Comparison of ENCODE assay signal across 7 cellular contexts in the genomic region with DNA sequence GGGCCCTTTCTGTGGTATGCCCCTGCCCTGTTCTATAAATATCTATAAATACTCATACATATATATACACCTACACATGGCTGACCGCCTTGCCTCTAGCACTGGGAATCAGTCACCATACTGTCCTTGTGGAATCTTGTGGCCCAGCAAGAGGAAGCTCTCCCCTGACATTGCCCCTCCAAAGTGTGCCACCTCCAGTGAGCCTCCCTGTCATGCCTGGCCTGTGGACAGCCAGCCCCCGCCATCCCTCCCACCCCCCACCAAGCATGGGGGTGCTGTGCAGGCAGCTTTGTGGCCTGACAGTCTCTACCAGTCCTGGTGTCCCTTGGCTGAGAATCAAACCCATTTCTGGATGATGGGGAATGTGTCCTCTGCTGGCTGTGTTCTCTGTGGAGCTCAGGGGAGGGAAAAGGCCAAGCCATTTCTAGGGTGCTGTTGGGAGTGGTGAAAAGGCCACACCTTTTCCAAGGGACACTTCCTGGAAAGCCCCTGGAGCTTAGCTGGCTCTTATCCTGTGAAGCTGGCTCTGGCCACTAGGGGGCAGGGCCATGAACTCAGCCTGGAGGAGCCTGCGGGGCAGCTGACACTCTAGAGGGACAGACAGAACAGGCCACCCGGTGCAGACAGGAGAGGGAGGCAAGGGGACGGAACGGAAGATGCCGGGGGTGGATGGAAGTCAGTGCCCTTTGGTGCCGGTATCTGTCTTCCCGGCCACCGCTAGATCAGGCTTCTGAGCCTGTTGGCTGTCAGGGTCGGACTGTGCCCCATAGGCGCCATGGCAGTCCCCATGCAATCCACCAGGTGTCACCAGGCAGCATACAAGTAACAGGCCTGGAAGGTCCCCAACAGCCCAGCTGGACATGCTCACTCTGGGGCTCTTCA.
DNase-seq lines count a peak whose midpoint lies in the region; ATAC-seq and TF ChIP-seq lines count a peak whose summit lies in the region.
"Not testable (repeated sequence)": the region's sequence is repeated elsewhere in the genome, so short reads cannot be mapped to it uniquely, and the experiment has no call there.

No MANE protein-coding gene starts in this region.

- peak; percentile 91 for TF ChIP-seq CTCF in GM13976 (IDR thresholded peaks at IDR 0.05; ENCODE audit: borderline replicate concordance, control extremely low read depth, extremely low read depth, insufficient read depth, missing control alignments)
- TF ChIP-seq CTCF in lower leg skin (IDR thresholded peaks at IDR 0.05), result not testable (repeated sequence)

- peak; percentile 87 for ATAC-seq in activated T-helper 17 cell treated with anti-CD3 and anti-CD28 coated beads, Interleukin-2, amount 50 U/mL, for 72 hours (replicated peaks)

- DNase-seq in GM13976 (ENCODE audit: low spot score) (peak; percentile 75), NCI-H1092 treated with DMSO at 0.1 percent for 48 hours (lab: John Stamatoyannopoulos, UW) (peak; percentile 44), SKM-1 (lab: John Stamatoyannopoulos, UW; ENCODE audit: unreplicated experiment) (peak; percentile 64), epithelial cell of prostate (ENCODE audit: low read depth, low spot score) (peak; percentile 14), lower leg skin (ENCODE audit: low spot score in 2 of 2) (peak; percentile 53 to 92)
- DNase-seq in stimulated activated CD4-positive, alpha-beta T cell treated with anti-CD3 and anti-CD28 coated beads, Interleukin-12 subunit alpha, Interleukin-12 subunit beta, amount 100 ng/mL, for 24 hours (ENCODE audit: low read depth in 2 of 2), result peak; percentile 47 to 74

- in situ Hi-C loops in GM13976 (cut with MboI; ENCODE audit: low sequenced_read_pairs, unreplicated experiment), result not testable (repeated sequence)

- H3K27me3 Mint-ChIP-seq in activated T-helper 17 cell treated with anti-CD3 and anti-CD28 coated beads, Interleukin-2, amount 50 U/mL, for 72 hours, result not testable (repeated sequence)

- WGBS in lower leg skin, 2 donors, result 47 to 50% methylated on average over 12 of the region's 12 CpGs

- H3K36me3 Mint-ChIP-seq in activated T-helper 17 cell treated with anti-CD3 and anti-CD28 coated beads, Interleukin-2, amount 50 U/mL, for 72 hours (ENCODE audit: low read depth), result not testable (repeated sequence)

- H3K27ac Mint-ChIP-seq in activated T-helper 17 cell treated with anti-CD3 and anti-CD28 coated beads, Interleukin-2, amount 50 U/mL, for 72 hours, result peak overlapping the region; percentile 46

- peak overlapping the region; percentile 59 for H3K4me3 Mint-ChIP-seq in activated T-helper 17 cell treated with anti-CD3 and anti-CD28 coated beads, Interleukin-2, amount 50 U/mL, for 72 hours

- intact Hi-C loops in lower leg skin (cut with DNase I; ENCODE audit: low total_unique reads), result not testable (repeated sequence)

- H3K4me3 ChIP-seq in lower leg skin (ENCODE audit: low read depth, poor library complexity, severe bottlenecking), result not testable (repeated sequence)

- H3K9me3 Mint-ChIP-seq in activated T-helper 17 cell treated with anti-CD3 and anti-CD28 coated beads, Interleukin-2, amount 50 U/mL, for 72 hours, result not testable (repeated sequence)

- not testable (repeated sequence) for H3K4me1 Mint-ChIP-seq in activated T-helper 17 cell treated with anti-CD3 and anti-CD28 coated beads, Interleukin-2, amount 50 U/mL, for 72 hours

- not testable (repeated sequence) for TF ChIP-seq POLR2A in lower leg skin (IDR thresholded peaks at IDR 0.05)

- H3K27ac ChIP-seq in epithelial cell of prostate, result not testable (repeated sequence)

Comparison
In these comparisons a context has a peak if more than half of its experiments do, and no peak if none do; other contexts are left out.
1. DNase-seq: peak in every context shown above with its lines; median percentile 75 in GM13976; 72 in lower leg skin; 64 in SKM-1; 60 in stimulated activated CD4-positive, alpha-beta T cell treated with anti-CD3 and anti-CD28 coated beads, Interleukin-12 subunit alpha, Interleukin-12 subunit beta, amount 100 ng/mL, for 24 hours; 44 in NCI-H1092 treated with DMSO at 0.1 percent for 48 hours; 14 in epithelial cell of prostate.